In the genomic region with DNA sequence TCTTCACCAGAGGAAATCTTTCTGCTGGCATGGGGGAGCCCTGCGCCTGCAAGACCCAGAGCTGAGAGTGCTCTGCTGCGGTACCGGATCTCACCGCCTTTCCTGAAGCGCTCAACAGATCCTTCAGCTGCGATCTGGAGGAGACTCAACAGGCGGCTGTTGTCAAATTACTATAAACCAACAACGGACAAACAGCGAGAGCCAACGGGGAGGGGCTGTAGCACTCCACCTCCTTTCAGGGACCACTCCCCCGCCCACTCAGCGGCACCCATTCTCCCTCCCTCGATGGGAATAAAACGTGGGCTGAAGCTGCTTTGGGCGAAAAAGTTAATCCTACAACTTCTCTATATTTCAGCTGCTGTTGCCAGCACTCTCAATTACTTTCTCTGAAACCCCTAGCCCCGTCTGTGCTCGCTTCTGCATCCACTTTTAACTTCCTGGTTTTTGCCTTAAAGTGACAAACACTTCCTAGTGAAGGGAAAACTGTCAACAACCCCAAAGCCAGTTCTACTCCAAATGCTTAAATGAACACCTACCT, we compare ENCODE assay signal across 8 cellular contexts. TPM values are rescaled to one million over a fixed set of nuclear protein-coding genes. Genes with fewer than 3 reads are reported as not detected.
A peak's percentile ranks its signal among the peaks of the same experiment; 100 is the strongest.
DNase-seq lines count a peak whose midpoint lies in the region; ATAC-seq and TF ChIP-seq lines count a peak whose summit lies in the region.

A gene with protein sequence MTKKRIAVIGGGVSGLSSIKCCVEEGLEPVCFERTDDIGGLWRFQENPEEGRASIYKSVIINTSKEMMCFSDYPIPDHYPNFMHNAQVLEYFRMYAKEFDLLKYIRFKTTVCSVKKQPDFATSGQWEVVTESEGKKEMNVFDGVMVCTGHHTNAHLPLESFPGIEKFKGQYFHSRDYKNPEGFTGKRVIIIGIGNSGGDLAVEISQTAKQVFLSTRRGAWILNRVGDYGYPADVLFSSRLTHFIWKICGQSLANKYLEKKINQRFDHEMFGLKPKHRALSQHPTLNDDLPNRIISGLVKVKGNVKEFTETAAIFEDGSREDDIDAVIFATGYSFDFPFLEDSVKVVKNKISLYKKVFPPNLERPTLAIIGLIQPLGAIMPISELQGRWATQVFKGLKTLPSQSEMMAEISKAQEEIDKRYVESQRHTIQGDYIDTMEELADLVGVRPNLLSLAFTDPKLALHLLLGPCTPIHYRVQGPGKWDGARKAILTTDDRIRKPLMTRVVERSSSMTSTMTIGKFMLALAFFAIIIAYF (minus strand): TSS at position 147 of the 538 bp plus-strand sequence. CDS start 310 bp downstream, outside the sequence.

- peak; percentile 11 to 49 (median 46) for TF ChIP-seq CTCF in gastroesophageal sphincter (IDR thresholded peaks at IDR 0.05)
- TF ChIP-seq CTCF in thoracic aorta (IDR thresholded peaks at IDR 0.05) = peak; percentile 59

- TF ChIP-seq EP300 in gastroesophageal sphincter (IDR thresholded peaks at IDR 0.05) = no peak

- no peak within 1 kb of the TSS for H4K8ac ChIP-seq in neuronal stem cell (ENCODE audit: low read depth, low read length)

- peaks cover 0 to 14% (median 0%) of the 10 kb centered on the region in 3 donors for H3K4me1 ChIP-seq in gastroesophageal sphincter
- peaks cover 0 to 3% of the 10 kb centered on the region in 2 donors for H3K4me1 ChIP-seq in neuronal stem cell (ENCODE audit: control insufficient read depth in 2 of 2, insufficient read depth in 1 of 2, low read depth in 1 of 2, low read length in 2 of 2)
- peaks cover 4 to 6% of the 10 kb centered on the region in 2 donors for H3K4me1 ChIP-seq in thoracic aorta (ENCODE audit: control insufficient read depth in 1 of 2, low read depth in 2 of 2)

- H3K27me3 ChIP-seq in gastroesophageal sphincter = no peaks in the 10 kb centered on the region
- H3K27me3 ChIP-seq in neuronal stem cell (ENCODE audit: control insufficient read depth in 3 of 3, insufficient read depth in 3 of 3, low read depth in 1 of 3, low read length in 3 of 3) = peaks cover 0 to 12% (median 3%) of the 10 kb centered on the region in 3 experiments
- no peaks in the 10 kb centered on the region for H3K27me3 ChIP-seq in thoracic aorta (replicated peaks; ENCODE audit: insufficient read depth)

- H2BK5ac ChIP-seq in neuronal stem cell (ENCODE audit: low read length) = no peak within 1 kb of the TSS

- DNase-seq in NCI-H524 (lab: John Stamatoyannopoulos, UW) = peak; percentile 0 to 8
- no peak for DNase-seq in NCI-H524 treated with DMSO at 0.1 percent for 48 hours (lab: John Stamatoyannopoulos, UW)
- peak; percentile 76 for DNase-seq in OCI-M1 (lab: John Stamatoyannopoulos, UW)
- peak in 3 of 4 experiments; percentile 9 to 36 (median 12) for DNase-seq in activated naive CD4-positive, alpha-beta T cell (lab: John Stamatoyannopoulos, UW)
- no peak for DNase-seq in neuronal stem cell (ENCODE audit: low spot score)
- DNase-seq in thoracic aorta (ENCODE audit: low spot score) = peak; percentile 36

- peak within 1 kb of the TSS; percentile 65 for H3K4me2 ChIP-seq in neuronal stem cell (ENCODE audit: insufficient read depth, low read length, poor library complexity, severe bottlenecking)

- H3K36me3 ChIP-seq in gastroesophageal sphincter = no peaks in the 10 kb centered on the region
- no peaks in the 10 kb centered on the region for H3K36me3 ChIP-seq in neuronal stem cell (replicated peaks in 1 of 2; ENCODE audit: control insufficient read depth in 2 of 2, insufficient read depth in 2 of 2, low read length in 2 of 2)
- H3K36me3 ChIP-seq in thoracic aorta = no peaks in the 10 kb centered on the region

- no peak within 1 kb of the TSS for H2BK12ac ChIP-seq in neuronal stem cell (ENCODE audit: low read length)

- no peaks in the 10 kb centered on the region for H3K9me3 ChIP-seq in gastroesophageal sphincter
- H3K9me3 ChIP-seq in neuronal stem cell (replicated peaks in 1 of 2; ENCODE audit: control insufficient read depth in 2 of 2, insufficient read depth in 1 of 2, low read depth in 1 of 2, low read length in 2 of 2) = no peaks in the 10 kb centered on the region
- H3K9me3 ChIP-seq in thoracic aorta = no peaks in the 10 kb centered on the region

- H3K4me3 ChIP-seq in gastroesophageal sphincter = peak within 1 kb of the TSS; percentile 47 to 62
- H3K4me3 ChIP-seq in neuronal stem cell (ENCODE audit: low read length in 2 of 2) = peak within 1 kb of the TSS; percentile 34 to 60
- H3K4me3 ChIP-seq in thoracic aorta = peak within 1 kb of the TSS; percentile 77

- no peak within 1 kb of the TSS for H3K4ac ChIP-seq in neuronal stem cell (ENCODE audit: low read length)

- H3K9ac ChIP-seq in neuronal stem cell (ENCODE audit: low read depth, low read length, poor library complexity) = no peak within 1 kb of the TSS

- no peak within 1 kb of the TSS for H3K14ac ChIP-seq in neuronal stem cell (ENCODE audit: low read length)

- H2BK120ac ChIP-seq in neuronal stem cell (ENCODE audit: low read depth, low read length) = no peak within 1 kb of the TSS

- 1% methylated on average over 16 of the region's 17 CpGs; no CpG with 5 or more reads in 1 of the 2 donors for WGBS in gastroesophageal sphincter (ENCODE audit: low coverage in 1 of 2), 2 donors
- WGBS in neuronal stem cell (ENCODE audit: extremely low coverage in 2 of 2, insufficient read length in 2 of 2, insufficient replicate concordance in 1 of 2), 2 donors = no CpG with 5 or more reads among the region's 17 CpGs

- peak; percentile 49 for ATAC-seq in HG03108 (IDR thresholded peaks at IDR 0.05; ENCODE audit: unreplicated experiment)
- ATAC-seq in gastroesophageal sphincter = peak; percentile 92
- ATAC-seq in thoracic aorta (ENCODE audit: insufficient number of reproducible peaks, low FRiP score, low read depth) = peak; percentile 78

- no peak within 1 kb of the TSS for H4K91ac ChIP-seq in neuronal stem cell (ENCODE audit: low read depth, low read length, poor library complexity)

- H3K18ac ChIP-seq in neuronal stem cell (ENCODE audit: low read length) = peak within 1 kb of the TSS; percentile 70

- H3K23ac ChIP-seq in neuronal stem cell (ENCODE audit: low read depth, low read length, poor library complexity) = no peak within 1 kb of the TSS

- no peak within 1 kb of the TSS for H2BK15ac ChIP-seq in neuronal stem cell (ENCODE audit: low read length)

- no peak within 1 kb of the TSS for H2AK5ac ChIP-seq in neuronal stem cell (ENCODE audit: low read depth, low read length)

- peak within 1 kb of the TSS; percentile 9 to 82 (median 78) for H3K27ac ChIP-seq in gastroesophageal sphincter
- H3K27ac ChIP-seq in neuronal stem cell (replicated peaks; ENCODE audit: low read length) = no peak within 1 kb of the TSS
- peak within 1 kb of the TSS; percentile 58 to 70 for H3K27ac ChIP-seq in thoracic aorta

- no peak for TF ChIP-seq POLR2A in gastroesophageal sphincter (IDR thresholded peaks at IDR 0.05)

- no peaks in the 10 kb centered on the region for H3K79me1 ChIP-seq in neuronal stem cell (ENCODE audit: low read depth, low read length)

- peak within 1 kb of the TSS; percentile 71 for H2AFZ ChIP-seq in neuronal stem cell (ENCODE audit: low read length)

RNA-seq across cellular contexts. Expression of the gene that starts here (rescaled TPM):
- total RNA-seq in gastroesophageal sphincter (1 to 10 TPM; 1.1 to 8.6 (median 2.2) TPM), thoracic aorta (1 to 10 TPM; 1.9 to 4.7 TPM)
- polyA plus RNA-seq in neuronal stem cell (2013, experiment 1 of 2) = 0.24 TPM
- 0.33 TPM for polyA plus RNA-seq in neuronal stem cell (2013, experiment 2 of 2)

Comparison
In these comparisons a context has a peak if more than half of its experiments do, and no peak if none do; other contexts are left out.
1. DNase-seq: peak in NCI-H524 (2 of 2), OCI-M1 (single experiment), activated naive CD4-positive, alpha-beta T cell (3 of 4) and thoracic aorta (single experiment); none in NCI-H524 treated with DMSO at 0.1 percent for 48 hours (single experiment) and neuronal stem cell (single experiment).
2. Peak in every context shown above with its lines, with median percentiles within 50 percentile points of each other: ATAC-seq and H3K4me3 ChIP-seq.